ENCODE assay signal across 26 cellular contexts in genomic region chr18:29307231-29307630, GRCh38.
"Had no signal": no experiment of that assay in that cellular context is flagged by ENCODE, and none has a peak within 500 bp of the region (broad histone marks: within the 10 kb centered on the region; RNA-seq: fewer than 3 reads in every experiment).

No MANE protein-coding gene starts in this region.

- H3K36me3 Mint-ChIP-seq: immature natural killer cell; memory B cell; mesothelial cell of epicardium; naive thymus-derived CD4-positive, alpha-beta T cell; neural progenitor cell; stimulated activated effector memory CD8-positive, alpha-beta T cell treated with anti-CD3 and anti-CD28 coated beads, Interleukin-12 subunit alpha, Interleukin-12 subunit beta, amount 100 ng/mL, for 72 hours had no signal

- DNase-seq: effector memory CD8-positive, alpha-beta T cell; erythroblast; esophagus squamous epithelium; foreskin melanocyte; hypothalamus; immature natural killer cell; naive thymus-derived CD4-positive, alpha-beta T cell; psoas muscle; right cardiac atrium; sigmoid colon; stimulated activated CD4-positive, alpha-beta T cell treated with anti-CD3 and anti-CD28 coated beads, Interleukin-2, amount 100 ng/mL, for 24 hours; stimulated activated CD4-positive, alpha-beta T cell treated with anti-CD3 and anti-CD28 coated beads, Interleukin-4, amount 100 ng/mL, for 24 hours; stimulated activated naive CD4-positive, alpha-beta T cell treated with Interleukin-2 at 50 U/mL for 16 hours; stomach; thyroid gland; trophoblast cell had no signal

- H3K36me3 ChIP-seq: esophagus squamous epithelium, neural progenitor cell, sigmoid colon, stomach, thyroid gland, vagina had no signal

- ATAC-seq: effector memory CD8-positive, alpha-beta T cell; left lobe of liver; naive thymus-derived CD4-positive, alpha-beta T cell; psoas muscle; right cardiac atrium; stimulated activated effector memory CD8-positive, alpha-beta T cell treated with anti-CD3 and anti-CD28 coated beads, Interleukin-12 subunit alpha, Interleukin-12 subunit beta, amount 100 ng/mL, for 72 hours had no signal

- H3K27ac ChIP-seq: coronary artery, esophagus squamous epithelium, neural progenitor cell, parathyroid adenoma, psoas muscle, sigmoid colon, stomach, thyroid gland, vagina had no signal

- H3K27me3 Mint-ChIP-seq: effector memory CD8-positive, alpha-beta T cell; memory B cell; naive thymus-derived CD4-positive, alpha-beta T cell had no signal

- H3K9me3 Mint-ChIP-seq: memory B cell, mesothelial cell of epicardium, nephron, neural progenitor cell had no signal

- H3K27me3 ChIP-seq: esophagus squamous epithelium, neural progenitor cell, sigmoid colon, stomach, thyroid gland, vagina had no signal

- H3K27ac Mint-ChIP-seq: effector memory CD8-positive, alpha-beta T cell; immature natural killer cell; memory B cell; mesothelial cell of epicardium; naive thymus-derived CD4-positive, alpha-beta T cell; nephron; neural progenitor cell; stimulated activated effector memory CD8-positive, alpha-beta T cell treated with anti-CD3 and anti-CD28 coated beads, Interleukin-12 subunit alpha, Interleukin-12 subunit beta, amount 100 ng/mL, for 72 hours had no signal

- H3K4me1 ChIP-seq: esophagus squamous epithelium, neural progenitor cell, parathyroid adenoma, psoas muscle, stomach, thyroid gland, vagina had no signal

- H3K9ac ChIP-seq: neural progenitor cell, parathyroid adenoma had no signal

- H3K4me1 Mint-ChIP-seq: immature natural killer cell; memory B cell; nephron; stimulated activated effector memory CD8-positive, alpha-beta T cell treated with anti-CD3 and anti-CD28 coated beads, Interleukin-12 subunit alpha, Interleukin-12 subunit beta, amount 100 ng/mL, for 72 hours had no signal

- H3K4me3 ChIP-seq: coronary artery, esophagus squamous epithelium, lung, neural progenitor cell, psoas muscle, sigmoid colon, stomach, thyroid gland, vagina had no signal

- H3K4me3 Mint-ChIP-seq: effector memory CD8-positive, alpha-beta T cell; immature natural killer cell; memory B cell; mesothelial cell of epicardium; naive thymus-derived CD4-positive, alpha-beta T cell; nephron; neural progenitor cell; stimulated activated effector memory CD8-positive, alpha-beta T cell treated with anti-CD3 and anti-CD28 coated beads, Interleukin-12 subunit alpha, Interleukin-12 subunit beta, amount 100 ng/mL, for 72 hours had no signal

- H2AFZ ChIP-seq: neural progenitor cell, parathyroid adenoma had no signal

- H3K4me2 ChIP-seq: neural progenitor cell had no signal

- H3K9me3 ChIP-seq: esophagus squamous epithelium, psoas muscle, sigmoid colon, stomach, thyroid gland, vagina had no signal
